Comparison of ENCODE assay signal across 22 cellular contexts in genomic region chr17:78118801-78119241, GRCh38. TPM values are rescaled to one million over a fixed set of nuclear protein-coding genes. Genes with fewer than 3 reads are reported as not detected.
"Had no signal": no experiment of that assay in that cellular context is flagged by ENCODE, and none has a peak within 500 bp of the region (broad histone marks: within the 10 kb centered on the region; RNA-seq: fewer than 3 reads in every experiment).

No MANE protein-coding gene starts in this region.

- H3K36me3 Mint-ChIP-seq: natural killer cell had no signal

- DNase-seq: activated CD4-positive, alpha-beta T cell treated with anti-CD3 and anti-CD28 coated beads, Interleukin-2, amount 10 ng/mL, durations not matched to agents 7 days and 5 days; activated CD4-positive, CD25-positive, alpha-beta regulatory T cell; activated CD8-positive, alpha-beta memory T cell treated with anti-CD3 and anti-CD28 coated beads for 24 hours; activated naive CD4-positive, alpha-beta T cell treated with Interleukin-2 at 50 U/mL for 16 hours; cerebellar nuclear complex; effector memory CD8-positive, alpha-beta T cell; foreskin keratinocyte; kidney glomerular epithelial cell; mesendoderm; natural killer cell; nucleus accumbens; stimulated activated CD4-positive, alpha-beta T cell treated with anti-CD3 and anti-CD28 coated beads, Interleukin-15, amount 100 ng/mL, for 24 hours; stimulated activated CD4-positive, alpha-beta T cell treated with anti-CD3 and anti-CD28 coated beads, Interleukin-4, amount 100 ng/mL, for 1 hour; stimulated activated naive CD4-positive, alpha-beta T cell treated with Interleukin-2 at 50 U/mL for 16 hours; upper lobe of left lung had no signal

- H3K4me3 ChIP-seq: right atrium auricular region, skin epidermis, upper lobe of left lung had no signal

- H3K9me3 Mint-ChIP-seq: activated CD4-positive, alpha-beta T cell treated with anti-CD3 and anti-CD28 coated beads, Interleukin-2, amount 10 ng/mL, durations not matched to agents 7 days and 5 days; activated T-helper 17 cell treated with anti-CD3 and anti-CD28 coated beads, Interleukin-2, amount 50 U/mL, for 72 hours; effector memory CD8-positive, alpha-beta T cell; natural killer cell; T-helper 2 cell treated with Interferon-gamma antibody and Interleukin-4, amounts not matched to agents 5 μg/mL and 100 μg/mL, for 36 hours had no signal

- H3K27ac ChIP-seq: foreskin keratinocyte, right atrium auricular region, skin epidermis, upper lobe of left lung had no signal

- H3K27me3 Mint-ChIP-seq: activated CD4-positive, alpha-beta T cell treated with anti-CD3 and anti-CD28 coated beads, Interleukin-2, amount 10 ng/mL, durations not matched to agents 7 days and 5 days; activated T-helper 17 cell treated with anti-CD3 and anti-CD28 coated beads, Interleukin-2, amount 50 U/mL, for 72 hours; effector memory CD8-positive, alpha-beta T cell had no signal

- H3K27me3 ChIP-seq: right atrium auricular region, upper lobe of left lung had no signal

- H3K27ac Mint-ChIP-seq: T-helper 2 cell treated with Interferon-gamma antibody and Interleukin-4, amounts not matched to agents 5 μg/mL and 100 μg/mL, for 36 hours had no signal

- ATAC-seq: activated T-helper 17 cell treated with anti-CD3 and anti-CD28 coated beads, Interleukin-2, amount 50 U/mL, for 72 hours; effector memory CD8-positive, alpha-beta T cell; foreskin keratinocyte; natural killer cell had no signal

- H3K9me3 ChIP-seq: right atrium auricular region, upper lobe of left lung had no signal

- H3K4me1 ChIP-seq: foreskin keratinocyte, right atrium auricular region had no signal

- H3K4me3 Mint-ChIP-seq: activated CD4-positive, alpha-beta T cell treated with anti-CD3 and anti-CD28 coated beads, Interleukin-2, amount 10 ng/mL, durations not matched to agents 7 days and 5 days; activated T-helper 17 cell treated with anti-CD3 and anti-CD28 coated beads, Interleukin-2, amount 50 U/mL, for 72 hours; effector memory CD8-positive, alpha-beta T cell; T-helper 2 cell treated with Interferon-gamma antibody and Interleukin-4, amounts not matched to agents 5 μg/mL and 100 μg/mL, for 36 hours had no signal

RNA-seq across cellular contexts. Expression of gene C17orf99, which starts 27.4 kb away (rescaled TPM):
- total RNA-seq: activated CD4-positive, alpha-beta T cell treated with anti-CD3 and anti-CD28 coated beads, Interleukin-2, amount 10 ng/mL, durations not matched to agents 7 days and 5 days; aorta; natural killer cell; posterior vena cava; right atrium auricular region had no signal
- polyA plus RNA-seq: liver had no signal
